ENCODE assay signal across 10 cellular contexts in the genomic region with DNA sequence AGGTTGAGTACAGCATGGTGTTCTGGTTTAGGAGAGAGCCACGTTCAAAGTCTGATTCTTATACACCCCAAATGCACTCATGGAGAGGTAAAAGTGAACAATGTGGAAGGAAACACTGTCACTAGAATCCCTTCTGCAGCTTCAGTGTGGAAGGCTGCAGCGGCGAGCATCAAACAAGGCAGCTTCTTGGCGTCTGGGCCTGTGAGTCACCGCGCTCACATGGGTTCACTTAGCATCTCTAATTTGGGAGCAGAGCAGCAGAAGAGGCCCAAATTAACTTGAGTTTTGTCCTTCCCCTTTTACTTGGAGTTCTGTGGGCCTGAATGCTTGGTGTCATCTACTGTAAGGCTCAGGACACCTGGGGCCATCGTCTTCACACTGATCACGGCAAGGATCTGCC. TPM values are rescaled to one million over a fixed set of nuclear protein-coding genes. Genes with fewer than 3 reads are reported as not detected.
A peak's percentile ranks its signal among the peaks of the same experiment; 100 is the strongest.
DNase-seq lines count a peak whose midpoint lies in the region; ATAC-seq and TF ChIP-seq lines count a peak whose summit lies in the region.
"Had no signal": no experiment of that assay in that cellular context is flagged by ENCODE, and none has a peak within 500 bp of the region (broad histone marks: within the 10 kb centered on the region; RNA-seq: fewer than 3 reads in every experiment).

No MANE protein-coding gene starts in this region.

- H3K79me1 ChIP-seq in IMR-90 (ENCODE audit: low read depth in 1 of 2, low read length in 2 of 2): no peaks in the 10 kb centered on the region

- no peak overlapping the region for H2AK9ac ChIP-seq in IMR-90 (replicated peaks; ENCODE audit: low read depth, low read length, poor library complexity)

- WGBS in IMR-90 (ENCODE audit: extremely low coverage in 2 of 2, insufficient read length in 1 of 2), 2 experiments: 84% methylated on average over 7 of the region's 8 CpGs; no CpG with 5 or more reads in 1 of the 2 experiments
- 66% methylated on average over 8 of the region's 8 CpGs for WGBS in smooth muscle cell (ENCODE audit: low lambda C conversion rate)

- BruUV-seq in IMR-90 (replicated peaks; lab: Mats Ljungman, UMichigan): no TSS peak

- POLR2A ChIA-PET in IMR-90 (lab: Charles Lee; ENCODE audit: unreplicated experiment): no interaction called here

- H3K9ac ChIP-seq in IMR-90 (ENCODE audit: low read depth, low read length): no peak overlapping the region
- no peak overlapping the region for H3K9ac ChIP-seq in smooth muscle cell (ENCODE audit: low read depth)
- H3K9ac ChIP-seq in neural progenitor cell: no peak overlapping the region

- CTCF ChIA-PET in IMR-90 (lab: Yijun Ruan, JAX): no interaction called here

- H3K4me1 ChIP-seq in IMR-90 (ENCODE audit: control insufficient read depth, insufficient read depth, low read length) (no peaks in the 10 kb centered on the region), smooth muscle cell (ENCODE audit: low read depth) (peaks cover 12% of the 10 kb centered on the region), neural progenitor cell (peaks cover 19% of the 10 kb centered on the region)

- H2BK5ac ChIP-seq in IMR-90 (ENCODE audit: low read depth, low read length, poor library complexity, severe bottlenecking): no peak overlapping the region

- peaks cover 7% of the 10 kb centered on the region for H3F3A ChIP-seq in smooth muscle cell (ENCODE audit: low read depth)
- H3F3A ChIP-seq in neural progenitor cell (ENCODE audit: low read depth): peaks cover 21% of the 10 kb centered on the region

- H4K5ac ChIP-seq in IMR-90 (ENCODE audit: low read depth, low read length): no peak overlapping the region

- no peak overlapping the region for H4K8ac ChIP-seq in IMR-90 (ENCODE audit: low read depth in 2 of 2, low read length in 2 of 2)

- no peak overlapping the region for H4K91ac ChIP-seq in IMR-90 (ENCODE audit: insufficient read depth, low read depth, low read length)

- H3K9me1 ChIP-seq in IMR-90 (ENCODE audit: insufficient read depth, low read length): no peaks in the 10 kb centered on the region

- peaks cover 24% of the 10 kb centered on the region for H3K4me1 Mint-ChIP-seq in neural progenitor cell
- H3K4me1 Mint-ChIP-seq: activated naive CD4-positive, alpha-beta T cell treated with anti-CD3 and anti-CD28 coated beads, Interleukin-2, amount 50 U/mL, for 24 hours had no signal

- no peak for TF ChIP-seq POLR2A in IMR-90 (IDR thresholded peaks at IDR 0.05; ENCODE audit: low read depth, low read length)

- H3K14ac ChIP-seq in IMR-90 (replicated peaks; ENCODE audit: low read depth, low read length): no peak overlapping the region

- H3K27ac ChIP-seq in IMR-90 (ENCODE audit: insufficient read depth, low read length): no peak overlapping the region
- H3K27ac ChIP-seq in angular gyrus (ENCODE audit: low read depth, low read length): peak overlapping the region; percentile 56
- no peak overlapping the region for H3K27ac ChIP-seq in smooth muscle cell (ENCODE audit: low read depth)
- no peak overlapping the region for H3K27ac ChIP-seq in neural progenitor cell

- no peak overlapping the region for H3K18ac ChIP-seq in IMR-90 (ENCODE audit: low read depth, low read length)

- DNase-seq in IMR-90 (peak; percentile 44), head of caudate nucleus (peak; percentile 51 to 93 (median 78)), smooth muscle cell (lab: John Stamatoyannopoulos, UW; ENCODE audit: unreplicated experiment) (no peak), NCI-H2227 treated with DMSO at 0.1 percent for 48 hours (lab: John Stamatoyannopoulos, UW) (no peak), cerebellar nuclear complex (lab: John Stamatoyannopoulos, UW) (no peak), neural progenitor cell (ENCODE audit: low spot score) (no peak)
- DNase-seq in activated CD8-positive, alpha-beta memory T cell treated with anti-CD3 and anti-CD28 coated beads, Interleukin-2, amount 50 U/mL, for 48 hours: no peak
- DNase-seq: activated CD4-positive, alpha-beta T cell treated with anti-CD3 and anti-CD28 coated beads, Interleukin-2, amount 50 U/mL, for 48 hours had no signal

- H3K4ac ChIP-seq in IMR-90 (ENCODE audit: low read depth, low read length): no peak overlapping the region

- H2BK20ac ChIP-seq in IMR-90 (ENCODE audit: low read depth, low read length): no peak overlapping the region

- H3K9me3 Mint-ChIP-seq in neural progenitor cell: peaks cover 20% of the 10 kb centered on the region
- H3K9me3 Mint-ChIP-seq: activated naive CD4-positive, alpha-beta T cell treated with anti-CD3 and anti-CD28 coated beads, Interleukin-2, amount 50 U/mL, for 24 hours had no signal

- H3K79me2 ChIP-seq in smooth muscle cell (ENCODE audit: low read depth) (no peaks in the 10 kb centered on the region), neural progenitor cell (ENCODE audit: low read depth) (no peaks in the 10 kb centered on the region)

- no peak for TF ChIP-seq CTCF in IMR-90 (conservative IDR thresholded peaks at IDR 0.05; ENCODE audit: low read depth, low read length)
- TF ChIP-seq CTCF in smooth muscle cell (IDR thresholded peaks at IDR 0.05; ENCODE audit: borderline replicate concordance, insufficient read depth, poor library complexity, severe bottlenecking): no peak
- no peak for TF ChIP-seq CTCF in neural progenitor cell (IDR thresholded peaks at IDR 0.05)

- no peak overlapping the region for H2BK15ac ChIP-seq in IMR-90 (ENCODE audit: low read depth, low read length)

- no peak overlapping the region for H3K27ac Mint-ChIP-seq in neural progenitor cell
- H3K27ac Mint-ChIP-seq: activated naive CD4-positive, alpha-beta T cell treated with anti-CD3 and anti-CD28 coated beads, Interleukin-2, amount 50 U/mL, for 24 hours had no signal

- H3K4me2 ChIP-seq in IMR-90 (ENCODE audit: low read depth, low read length) (no peak overlapping the region), smooth muscle cell (peak overlapping the region; percentile 48), neural progenitor cell (no peak overlapping the region)

- peaks cover 2% of the 10 kb centered on the region for H3K36me3 Mint-ChIP-seq in neural progenitor cell
- H3K36me3 Mint-ChIP-seq: activated naive CD4-positive, alpha-beta T cell treated with anti-CD3 and anti-CD28 coated beads, Interleukin-2, amount 50 U/mL, for 24 hours had no signal

- H2BK120ac ChIP-seq in IMR-90 (ENCODE audit: low read depth, low read length): no peak overlapping the region

- no peak for TF ChIP-seq RAD21 in IMR-90 (IDR thresholded peaks at IDR 0.05; ENCODE audit: low read length)

- H3K36me3 ChIP-seq in IMR-90 (ENCODE audit: control insufficient read depth, insufficient read depth, low read length): no peaks in the 10 kb centered on the region
- no peaks in the 10 kb centered on the region for H3K36me3 ChIP-seq in smooth muscle cell (ENCODE audit: low read depth)
- H3K36me3 ChIP-seq in neural progenitor cell: no peaks in the 10 kb centered on the region

- peaks cover 8% of the 10 kb centered on the region for H3K27me3 Mint-ChIP-seq in neural progenitor cell (ENCODE audit: insufficient read depth, low read depth)
- H3K27me3 Mint-ChIP-seq: activated naive CD4-positive, alpha-beta T cell treated with anti-CD3 and anti-CD28 coated beads, Interleukin-2, amount 50 U/mL, for 24 hours had no signal

- in situ Hi-C loops in IMR-90 (cut with MboI; ENCODE audit: low sequenced_read_pairs): no loop called here

- dilution Hi-C loops in IMR-90 (cut with HindIII; ENCODE audit: low sequenced_read_pairs, unreplicated experiment): no loop called here

- H2AK5ac ChIP-seq in IMR-90 (ENCODE audit: low read depth, low read length): no peak overlapping the region

- no peak; the same call in 1 of the 2 replicates for ATAC-seq in IMR-90 (ENCODE audit: low read depth)

- no peaks in the 10 kb centered on the region for H4K20me1 ChIP-seq in IMR-90 (ENCODE audit: insufficient read depth, low read length)
- H4K20me1 ChIP-seq in smooth muscle cell (ENCODE audit: low read depth): no peaks in the 10 kb centered on the region
- H4K20me1 ChIP-seq in neural progenitor cell (ENCODE audit: low read depth): no peaks in the 10 kb centered on the region

- H3K4me3 Mint-ChIP-seq in neural progenitor cell: no peak overlapping the region
- H3K4me3 Mint-ChIP-seq: activated naive CD4-positive, alpha-beta T cell treated with anti-CD3 and anti-CD28 coated beads, Interleukin-2, amount 50 U/mL, for 24 hours had no signal

- H3K9me3 ChIP-seq in IMR-90 (ENCODE audit: control insufficient read depth, insufficient read depth, low read length) (no peaks in the 10 kb centered on the region), smooth muscle cell (replicated peaks; ENCODE audit: low read depth) (no peaks in the 10 kb centered on the region), neural progenitor cell (ENCODE audit: low read depth) (no peaks in the 10 kb centered on the region)

- H3K23ac ChIP-seq in IMR-90 (ENCODE audit: low read depth, low read length): no peak overlapping the region

- no peak overlapping the region for H2AFZ ChIP-seq in IMR-90 (replicated peaks; ENCODE audit: low read length, poor library complexity)
- no peak overlapping the region for H2AFZ ChIP-seq in smooth muscle cell (ENCODE audit: low read depth)
- H2AFZ ChIP-seq in neural progenitor cell (replicated peaks): no peak overlapping the region

- H3K4me3 ChIP-seq in IMR-90 (ENCODE audit: insufficient read depth, low read depth, low read length) (no peak overlapping the region), smooth muscle cell (no peak overlapping the region), neural progenitor cell (no peak overlapping the region)

- no peaks in the 10 kb centered on the region for H3K27me3 ChIP-seq in IMR-90 (ENCODE audit: control insufficient read depth, insufficient read depth, low read length)
- no peaks in the 10 kb centered on the region for H3K27me3 ChIP-seq in smooth muscle cell (ENCODE audit: low read depth)
- no peaks in the 10 kb centered on the region for H3K27me3 ChIP-seq in neural progenitor cell

- no peak overlapping the region for H3K56ac ChIP-seq in IMR-90 (ENCODE audit: extremely low read depth, insufficient read depth, low read length)

- intact Hi-C loops in IMR-90 (cut with micrococcal nuclease): no loop called here
- intact Hi-C loops in head of caudate nucleus (cut with DNase I): no loop called here

RNA-seq across cellular contexts. Expression of a gene that starts 10.9 kb away (rescaled TPM):
- 10.6 and 10.9 TPM in 2 replicates for total RNA-seq in IMR-90 (2012; rRNA removed)
- polyA plus RNA-seq in IMR-90 (2012; rRNA removed): 14.0 and 14.6 TPM in 2 replicates
- polyA plus RNA-seq in IMR-90 (2012; cell fraction: cytosol; rRNA removed): 9.9 and 10.2 TPM in 2 replicates
- 13.7 and 30.1 TPM in 2 replicates for polyA plus RNA-seq in IMR-90 (2012; cell fraction: nucleus; rRNA removed; ENCODE audit: low replicate concordance)
- 5.0 and 6.1 TPM in 2 replicates for total RNA-seq in smooth muscle cell
- 17.5 and 19.4 TPM in 2 replicates for polyA plus RNA-seq in smooth muscle cell
- total RNA-seq in neural progenitor cell (ENCODE audit: low replicate concordance): 9.7 and 29.7 TPM in 2 replicates

RNA-seq across cellular contexts. Expression of a gene that starts 22.9 kb away (rescaled TPM):
- 8.6 and 10.0 TPM in 2 replicates for total RNA-seq in IMR-90 (2012; rRNA removed)
- 28.4 and 28.5 TPM in 2 replicates for polyA plus RNA-seq in IMR-90 (2012; rRNA removed)
- 15.3 and 20.8 TPM in 2 replicates for polyA plus RNA-seq in IMR-90 (2012; cell fraction: cytosol; rRNA removed)
- polyA plus RNA-seq in IMR-90 (2012; cell fraction: nucleus; rRNA removed; ENCODE audit: low replicate concordance): 115 and 191 TPM in 2 replicates
- 20.3 and 37.6 TPM in 2 replicates for total RNA-seq in smooth muscle cell
- polyA plus RNA-seq in smooth muscle cell: 24.9 and 25.8 TPM in 2 replicates
- 19.2 and 40.2 TPM in 2 replicates for total RNA-seq in neural progenitor cell (ENCODE audit: low replicate concordance)

RNA-seq across cellular contexts. Expression of a gene that starts 23.0 kb away (rescaled TPM):
- total RNA-seq in IMR-90 (2012; rRNA removed) (2.2 and 3.6 TPM in 2 replicates), smooth muscle cell (2.3 and 2.6 TPM in 2 replicates), neural progenitor cell (ENCODE audit: low replicate concordance) (3.5 and 6.1 TPM in 2 replicates)
- polyA plus RNA-seq in IMR-90 (2012; rRNA removed) (7.1 TPM in 2 replicates), smooth muscle cell (8.1 and 9.4 TPM in 2 replicates)
- polyA plus RNA-seq in IMR-90 (2012; cell fraction: cytosol; rRNA removed): 4.9 and 10.3 TPM in 2 replicates
- polyA plus RNA-seq in IMR-90 (2012; cell fraction: nucleus; rRNA removed; ENCODE audit: low replicate concordance): 2.7 and 4.5 TPM in 2 replicates

RNA-seq across cellular contexts. Expression of a gene that starts 30.4 kb away (rescaled TPM):
- total RNA-seq in IMR-90 (2012; rRNA removed) (0.18 and 0.28 TPM in 2 replicates), smooth muscle cell (0.04 and 1.8 TPM in 2 replicates), neural progenitor cell (ENCODE audit: low replicate concordance) (0.19 TPM in 1 of 2 replicates, not detected in the other)
- polyA plus RNA-seq in IMR-90 (2012; rRNA removed) (0.43 and 0.49 TPM in 2 replicates), smooth muscle cell (0.49 and 1.1 TPM in 2 replicates)
- 0.40 and 1.1 TPM in 2 replicates for polyA plus RNA-seq in IMR-90 (2012; cell fraction: cytosol; rRNA removed)
- 0.15 and 0.73 TPM in 2 replicates for polyA plus RNA-seq in IMR-90 (2012; cell fraction: nucleus; rRNA removed; ENCODE audit: low replicate concordance)

RNA-seq across cellular contexts. Expression of a gene that starts 34.7 kb away (rescaled TPM):
- total RNA-seq in IMR-90 (2012; rRNA removed) (1.1 TPM in 2 replicates), smooth muscle cell (1.2 and 1.4 TPM in 2 replicates), neural progenitor cell (ENCODE audit: low replicate concordance) (0.82 and 2.5 TPM in 2 replicates)
- polyA plus RNA-seq in IMR-90 (2012; rRNA removed) (3.4 TPM in 2 replicates), smooth muscle cell (2.0 and 3.2 TPM in 2 replicates)
- polyA plus RNA-seq in IMR-90 (2012; cell fraction: cytosol; rRNA removed): 2.0 and 2.9 TPM in 2 replicates
- polyA plus RNA-seq in IMR-90 (2012; cell fraction: nucleus; rRNA removed; ENCODE audit: low replicate concordance): 7.7 and 17.8 TPM in 2 replicates

Comparison
In these comparisons a context has a peak if more than half of its experiments do, and no peak if none do; other contexts are left out.
1. DNase-seq: peak in IMR-90 (single experiment) and head of caudate nucleus (42 of 42); none in smooth muscle cell (single experiment), NCI-H2227 treated with DMSO at 0.1 percent for 48 hours (single experiment), cerebellar nuclear complex (0 of 2), activated CD8-positive, alpha-beta memory T cell treated with anti-CD3 and anti-CD28 coated beads, Interleukin-2, amount 50 U/mL, for 48 hours (single experiment) and neural progenitor cell (single experiment).